5 cellular contexts compared by ENCODE assay signal in the genomic region with DNA sequence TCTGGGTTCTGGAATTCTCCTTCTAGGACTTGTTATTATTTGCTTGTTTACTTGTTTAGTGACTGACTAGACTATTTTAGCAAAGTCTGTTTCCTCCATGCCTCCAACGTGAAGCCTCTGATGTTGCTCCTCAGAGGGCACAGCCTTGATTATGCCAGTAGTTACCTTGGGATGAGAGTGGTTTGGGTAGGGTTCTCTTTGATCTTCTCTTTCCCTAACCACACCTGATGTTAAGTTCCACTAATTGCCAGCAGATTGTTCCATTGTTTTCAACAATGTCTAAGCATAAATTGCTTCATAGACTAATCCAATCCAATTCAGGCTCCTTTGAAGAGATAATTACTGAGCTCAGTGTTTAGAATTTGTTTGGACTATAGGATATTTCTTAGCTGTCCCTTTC.
"Had no signal": no experiment of that assay in that cellular context is flagged by ENCODE, and none has a peak within 500 bp of the region (broad histone marks: within the 10 kb centered on the region; RNA-seq: fewer than 3 reads in every experiment).

No MANE protein-coding gene starts in this region.

- DNase-seq: GM23248, GOT3, H7, IMR-90 had no signal

- H3K27ac ChIP-seq: GM23248 had no signal

- ATAC-seq: K562 had no signal
